In genomic region chr5:150918613-150919012, GRCh38 we compare ENCODE assay signal across 25 cellular contexts. TPM values are rescaled to one million over a fixed set of nuclear protein-coding genes. Genes with fewer than 3 reads are reported as not detected.
DNase-seq lines count a peak whose midpoint lies in the region; FAIRE-seq and TF ChIP-seq lines count a peak whose summit lies in the region.
"Had no signal": no experiment of that assay in that cellular context is flagged by ENCODE, and none has a peak within 500 bp of the region (broad histone marks: within the 10 kb centered on the region; RNA-seq: fewer than 3 reads in every experiment).

No MANE protein-coding gene starts in this region.

- H3K79me1 ChIP-seq in mesendoderm (ENCODE audit: low read length) = no peaks in the 10 kb centered on the region

- H2BK120ac ChIP-seq in mesendoderm (ENCODE audit: low read depth, low read length) = no peak overlapping the region

- peaks cover 2% of the 10 kb centered on the region for H3K27me3 ChIP-seq in mesendoderm (ENCODE audit: insufficient read depth, low read length, poor library complexity)
- H3K27me3 ChIP-seq: BLaER1, esophagus muscularis mucosa, Peyer's patch, right lobe of liver, stomach had no signal

- H3K4me1 ChIP-seq in mesendoderm (ENCODE audit: control insufficient read depth, low read depth, low read length) = no peaks in the 10 kb centered on the region
- H3K4me1 ChIP-seq: BLaER1, esophagus muscularis mucosa, Peyer's patch, right lobe of liver, stomach had no signal

- H3K18ac ChIP-seq in mesendoderm (ENCODE audit: low read length) = no peak overlapping the region

- H4K8ac ChIP-seq in mesendoderm (ENCODE audit: low read depth, low read length) = no peak overlapping the region

- no peak overlapping the region for H4K5ac ChIP-seq in mesendoderm (ENCODE audit: low read length)

- no peaks in the 10 kb centered on the region for H3K79me2 ChIP-seq in mesendoderm (ENCODE audit: control insufficient read depth, insufficient read depth, low read length)

- WGBS in mesendoderm (ENCODE audit: extremely low coverage, insufficient coverage, low lambda C conversion rate) = no CpG with 5 or more reads among the region's 2 CpGs

- in situ Hi-C loops in astrocyte of the spinal cord (cut with HindIII; ENCODE audit: low sequenced_read_pairs) = no loop called here

- no peak for TF ChIP-seq CTCF in astrocyte of the spinal cord (IDR thresholded peaks at IDR 0.05; ENCODE audit: low read depth, low read length)

- no peak overlapping the region for H3K23ac ChIP-seq in mesendoderm (ENCODE audit: low read length)

- no peak overlapping the region for H2BK15ac ChIP-seq in mesendoderm (replicated peaks; ENCODE audit: low read depth)

- H3K56ac ChIP-seq in mesendoderm (ENCODE audit: low read length) = no peak overlapping the region

- no peak overlapping the region for H3K4ac ChIP-seq in mesendoderm (ENCODE audit: low read depth, low read length)

- no peaks in the 10 kb centered on the region for H3K36me3 ChIP-seq in mesendoderm (ENCODE audit: control insufficient read depth, insufficient read depth, low read length)
- H3K36me3 ChIP-seq: BLaER1, esophagus muscularis mucosa, Peyer's patch, right lobe of liver, stomach had no signal

- no peak overlapping the region for H3K4me2 ChIP-seq in mesendoderm (ENCODE audit: low read length)
- H3K4me2 ChIP-seq: BLaER1 had no signal

- no peak overlapping the region for H2AK5ac ChIP-seq in mesendoderm (ENCODE audit: low read length)

- DNase-seq in AG20443 (ENCODE audit: low spot score) = peak; percentile 9
- peak; percentile 17 for DNase-seq in HTR-8/SVneo (ENCODE audit: insufficient read length, low spot score)
- peak; percentile 18 for DNase-seq in astrocyte of the spinal cord (ENCODE audit: low read depth, low spot score)
- peak; percentile 11 for DNase-seq in mesendoderm
- DNase-seq in SW480 (ENCODE audit: low spot score) = no peak
- DNase-seq in globus pallidus (ENCODE audit: low spot score) = no peak
- DNase-seq in SKM-1 treated with dmso at 0.1 percent for 144 hours (lab: John Stamatoyannopoulos, UW; ENCODE audit: unreplicated experiment) = no peak
- no peak for DNase-seq in NCI-H2171 treated with DMSO at 0.1 percent for 48 hours (lab: John Stamatoyannopoulos, UW)
- DNase-seq: activated CD8-positive, alpha-beta T cell treated with anti-CD3 and anti-CD28 coated beads, Interleukin-2, amount 10 ng/mL, durations not matched to agents 7 days and 5 days; activated naive CD8-positive, alpha-beta T cell treated with anti-CD3 and anti-CD28 coated beads, Interleukin-2, amount 10 ng/mL, durations not matched to agents 7 days and 5 days; activated T-cell treated with anti-CD3 and anti-CD28 coated beads, Interleukin-2, amount 50 U/mL, for 48 hours; DMS 273 treated with DMSO at 0.1 percent for 48 hours; dorsolateral prefrontal cortex; hypothalamus; Kasumi-1; mucosa of descending colon; NCI-H1417 treated with DMSO at 0.1 percent for 48 hours; nucleus accumbens; Peyer's patch; right lobe of liver; stomach; T-helper 1 cell had no signal

- H3K9ac ChIP-seq in mesendoderm (ENCODE audit: low read length) = no peak overlapping the region
- H3K9ac ChIP-seq: BLaER1 had no signal

- no peak overlapping the region for H2BK5ac ChIP-seq in mesendoderm (ENCODE audit: low read length)

- H3K4me3 ChIP-seq in astrocyte of the spinal cord (ENCODE audit: low read depth, low read length) (no peak overlapping the region), mesendoderm (ENCODE audit: low read length) (no peak overlapping the region)
- H3K4me3 ChIP-seq: BLaER1, dorsolateral prefrontal cortex, esophagus muscularis mucosa, mucosa of descending colon, Peyer's patch, right lobe of liver, stomach had no signal

- no peak overlapping the region for H3K27ac ChIP-seq in mesendoderm (ENCODE audit: low read depth, low read length)
- H3K27ac ChIP-seq: BLaER1, dorsolateral prefrontal cortex, esophagus muscularis mucosa, Peyer's patch, right lobe of liver, stomach had no signal

- no peak for FAIRE-seq in HTR-8/SVneo (lab: Jason Lieb, UNC)
- FAIRE-seq: bronchial epithelial cell had no signal

RNA-seq across cellular contexts. Expression of gene ZNF300, which starts 13.8 kb away (rescaled TPM):
- 14.0 TPM for polyA plus RNA-seq in mesendoderm (2013, experiment 1 of 2)
- polyA plus RNA-seq in mesendoderm (2013, experiment 2 of 2) = 13.7 TPM

Comparison
In these comparisons a context has a peak if more than half of its experiments do, and no peak if none do; other contexts are left out.
1. DNase-seq: peak in AG20443 (single experiment), HTR-8/SVneo (single experiment), astrocyte of the spinal cord (single experiment) and mesendoderm (single experiment); none in SW480 (single experiment), globus pallidus (single experiment), SKM-1 treated with dmso at 0.1 percent for 144 hours (single experiment) and NCI-H2171 treated with DMSO at 0.1 percent for 48 hours (single experiment).